8 cellular contexts compared by ENCODE assay signal in the genomic region with DNA sequence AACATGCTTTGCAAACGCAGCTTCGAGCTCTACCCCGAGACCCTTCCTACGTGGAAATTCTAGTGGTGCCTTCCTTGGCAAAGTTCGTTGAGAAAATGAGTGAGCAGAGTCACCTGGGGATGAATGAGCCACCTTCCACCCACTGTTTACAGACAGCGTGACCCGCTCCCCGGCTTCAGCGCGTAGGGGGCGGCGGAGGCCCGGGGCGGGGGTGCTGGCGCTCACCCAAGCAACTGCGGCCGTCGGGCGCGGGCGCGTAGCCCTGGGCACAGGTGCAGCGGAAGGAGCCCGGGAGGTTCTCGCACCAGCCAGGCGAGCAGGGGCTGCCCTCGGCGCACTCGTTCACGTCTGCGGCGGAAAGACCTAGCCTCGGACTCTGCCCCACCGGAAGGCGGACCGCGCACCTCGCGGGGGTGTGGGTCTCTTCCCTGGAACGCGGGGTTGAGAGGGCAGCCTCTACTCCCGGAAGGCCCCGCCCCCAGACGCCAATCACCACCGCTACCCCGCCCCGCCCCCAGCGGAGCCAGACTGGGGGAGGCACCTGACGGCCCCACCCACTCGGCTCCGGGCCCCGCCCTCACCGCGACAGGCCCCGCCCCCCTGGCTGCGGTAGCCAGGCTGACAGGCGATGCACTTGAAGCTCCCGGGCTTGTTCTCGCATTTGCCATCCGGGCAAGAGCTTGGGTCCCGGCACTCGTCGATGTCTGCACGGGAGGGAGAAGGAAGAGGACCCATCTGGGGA.
A peak's percentile ranks its signal among the peaks of the same experiment; 100 is the strongest.
DNase-seq lines count a peak whose midpoint lies in the region; ATAC-seq and TF ChIP-seq lines count a peak whose summit lies in the region.

No MANE protein-coding gene starts in this region.

- H3K27ac ChIP-seq in DOHH2 (ENCODE audit: low read depth, low read length) (peak overlapping the region; percentile 75), MM.1S (ENCODE audit: low read length) (peak overlapping the region; percentile 74)

- H3K4me2 ChIP-seq in DOHH2 (ENCODE audit: low read length), result peak overlapping the region; percentile 66
- peak overlapping the region; percentile 80 for H3K4me2 ChIP-seq in MM.1S (ENCODE audit: low read depth, low read length)

- peak; percentile 96 for DNase-seq in MM.1S
- peak; percentile 99 for DNase-seq in T follicular helper cell (ENCODE audit: low read depth)
- DNase-seq in activated naive CD8-positive, alpha-beta T cell treated with anti-CD3 and anti-CD28 coated beads, Interleukin-2, amount 50 U/mL, for 16 hours (ENCODE audit: low read depth, low spot score), result peak; percentile 96
- peak; percentile 86 for DNase-seq in kidney tubule cell (ENCODE audit: low spot score)
- DNase-seq in stimulated activated CD4-positive, alpha-beta T cell treated with anti-CD3 and anti-CD28 coated beads, Interleukin-4, amount 100 ng/mL, for 4 hours, result peak; percentile 97 to 100
- no peak for DNase-seq in T1000 (lab: John Stamatoyannopoulos, UW)

- H3K9ac ChIP-seq in MM.1S (ENCODE audit: low read length), result peak overlapping the region; percentile 59

- no peaks in the 10 kb centered on the region for H3K9me3 ChIP-seq in DOHH2 (ENCODE audit: control insufficient read depth, insufficient read depth, low read length)
- H3K9me3 ChIP-seq in MM.1S (replicated peaks; ENCODE audit: insufficient read depth, low read length), result no peaks in the 10 kb centered on the region

- no peaks in the 10 kb centered on the region for H3K27me3 ChIP-seq in DOHH2 (ENCODE audit: control insufficient read depth, low read length)
- H3K27me3 ChIP-seq in MM.1S (replicated peaks; ENCODE audit: insufficient read depth, low read length), result no peaks in the 10 kb centered on the region

- H3K36me3 ChIP-seq in DOHH2 (ENCODE audit: control insufficient read depth, low read length) (no peaks in the 10 kb centered on the region), MM.1S (replicated peaks; ENCODE audit: insufficient read depth, low read length) (no peaks in the 10 kb centered on the region)

- peak overlapping the region; percentile 53 for H3K4me3 ChIP-seq in DOHH2 (ENCODE audit: low read length)
- peak overlapping the region; percentile 59 for H3K4me3 ChIP-seq in MM.1S (ENCODE audit: low read length)

- H3K4me1 ChIP-seq in DOHH2 (ENCODE audit: control insufficient read depth, low read length) (peaks cover 49% of the 10 kb centered on the region), MM.1S (ENCODE audit: low read length) (peaks cover 26% of the 10 kb centered on the region)

- H2AFZ ChIP-seq in MM.1S (ENCODE audit: low read length), result peak overlapping the region; percentile 88

- H3F3A ChIP-seq in DOHH2 (ENCODE audit: control insufficient read depth, insufficient read depth) (peaks cover 16% of the 10 kb centered on the region), MM.1S (ENCODE audit: insufficient read depth, low read length) (peaks cover 23% of the 10 kb centered on the region)

- ATAC-seq in GM21737 (IDR thresholded peaks at IDR 0.05; ENCODE audit: unreplicated experiment), result peak; percentile 57

- H3K9me2 ChIP-seq in DOHH2 (replicated peaks; ENCODE audit: control insufficient read depth, low read length), result no peaks in the 10 kb centered on the region
- no peaks in the 10 kb centered on the region for H3K9me2 ChIP-seq in MM.1S (replicated peaks; ENCODE audit: insufficient read depth, low read length)

- TF ChIP-seq CTCF in DOHH2 (IDR thresholded peaks at IDR 0.05; ENCODE audit: low read depth, low read length, poor library complexity, severe bottlenecking) (no peak), MM.1S (IDR thresholded peaks at IDR 0.05; ENCODE audit: low read length) (no peak)

- H4K20me1 ChIP-seq in DOHH2 (ENCODE audit: control insufficient read depth, insufficient read depth, low read depth, low read length) (no peaks in the 10 kb centered on the region), MM.1S (ENCODE audit: insufficient read depth, low read length) (no peaks in the 10 kb centered on the region)

- no peaks in the 10 kb centered on the region for H3K79me2 ChIP-seq in DOHH2 (ENCODE audit: control insufficient read depth, low read length)
- H3K79me2 ChIP-seq in MM.1S (ENCODE audit: low read length), result peaks cover 3% of the 10 kb centered on the region; the same call in 1 of the 2 replicates
